ENCODE assay signal across 3 cellular contexts in genomic region chr4:111821342-111821741, GRCh38.
"Had no signal": no experiment of that assay in that cellular context is flagged by ENCODE, and none has a peak within 500 bp of the region (broad histone marks: within the 10 kb centered on the region; RNA-seq: fewer than 3 reads in every experiment).

No MANE protein-coding gene starts in this region.

- DNase-seq: GDM1, GF-D8 had no signal

- ATAC-seq: GM12878 had no signal

- H3K4me3 ChIP-seq: GM12878 had no signal
